21 cellular contexts compared by ENCODE assay signal in genomic region chr17:83097831-83098230, GRCh38.
"Had no signal": no experiment of that assay in that cellular context is flagged by ENCODE, and none has a peak within 500 bp of the region (broad histone marks: within the 10 kb centered on the region; RNA-seq: fewer than 3 reads in every experiment).

No MANE protein-coding gene starts in this region.

- H3K9me3 ChIP-seq: spleen, upper lobe of right lung had no signal

- ATAC-seq: activated T-cell treated with anti-CD3 and anti-CD28 coated beads, Interleukin-2, amount 50 U/mL, for 4 hours; left lobe of liver; upper lobe of right lung had no signal

- DNase-seq: activated CD4-positive, alpha-beta T cell treated with anti-CD3 and anti-CD28 coated beads, Interleukin-2, amount 10 ng/mL, durations not matched to agents 24 days and 14 days; activated CD8-positive, alpha-beta memory T cell treated with anti-CD3 and anti-CD28 coated beads, Interleukin-2, amount 50 U/mL, for 4 hours; activated effector memory CD4-positive, alpha-beta T cell treated with anti-CD3 and anti-CD28 coated beads, Interleukin-2, amount 50 U/mL, for 16 hours; activated T-cell treated with anti-CD3 and anti-CD28 coated beads, Interleukin-2, amount 50 U/mL, for 4 hours; dermis blood vessel endothelial cell; endodermal cell; foreskin melanocyte; glutamatergic neuron; hippocampal formation; nucleus accumbens; retina; spleen; stimulated activated CD4-positive, alpha-beta T cell treated with anti-CD3 and anti-CD28 coated beads, Interleukin-1b, Interleukin-23, amount 100 ng/mL, for 48 hours; stimulated activated CD8-positive, alpha-beta memory T cell treated with anti-CD3 and anti-CD28 coated beads, Interleukin-4, amount 100 ng/mL, for 48 hours; stimulated activated naive CD4-positive, alpha-beta T cell treated with Interleukin-2 at 50 U/mL for 16 hours; T-helper 1 cell; T1000; upper lobe of right lung had no signal

- FAIRE-seq: keratinocyte had no signal

- H3K27ac ChIP-seq: epithelial cell of prostate, spleen, upper lobe of right lung had no signal

- H3K27me3 ChIP-seq: upper lobe of right lung had no signal

- H3K4me3 ChIP-seq: spleen, upper lobe of right lung had no signal
